Comparison of ENCODE assay signal across 12 cellular contexts in genomic region chr2:27495840-27496356, GRCh38. TPM values are rescaled to one million over a fixed set of nuclear protein-coding genes. Genes with fewer than 3 reads are reported as not detected.
A peak's percentile ranks its signal among the peaks of the same experiment; 100 is the strongest.
DNase-seq lines count a peak whose midpoint lies in the region; ATAC-seq, FAIRE-seq and TF ChIP-seq lines count a peak whose summit lies in the region.
"Had no signal": no experiment of that assay in that cellular context is flagged by ENCODE, and none has a peak within 500 bp of the region (broad histone marks: within the 10 kb centered on the region; RNA-seq: fewer than 3 reads in every experiment).

No MANE protein-coding gene starts in this region.

- no peak overlapping the region for H3K23ac ChIP-seq in mesenchymal stem cell (ENCODE audit: low read length in 2 of 2)

- TF ChIP-seq CTCF in A549 (IDR thresholded peaks at IDR 0.05) (no peak), astrocyte (IDR thresholded peaks at IDR 0.05; ENCODE audit: insufficient read depth, low read depth, low read length) (no peak), BE2C (IDR thresholded peaks at IDR 0.05; ENCODE audit: low read depth, low read length) (no peak)

- WGBS in A549 (ENCODE audit: missing lambda C conversion rate) = 83% methylated on average over 4 of the region's 4 CpGs
- WGBS in GM23248 (ENCODE audit: low coverage in 1 of 2, low lambda C conversion rate in 2 of 2, missing lambda C conversion rate in 2 of 2), 2 experiments = 59 to 60% methylated on average over 4 of the region's 4 CpGs
- 72% methylated on average over 3 of the region's 4 CpGs for WGBS in mesenchymal stem cell

- TF ChIP-seq EP300 in A549 (IDR thresholded peaks at IDR 0.05) = no peak

- no peaks in the 10 kb centered on the region for H3K9me2 ChIP-seq in GM23248 (ENCODE audit: insufficient read depth)

- no peak for TF ChIP-seq RAD21 in A549 (conservative IDR thresholded peaks at IDR 0.05 in 1 of 2, IDR thresholded peaks at IDR 0.05 in 1 of 2)

- H3F3A ChIP-seq in GM23248 (ENCODE audit: insufficient read depth) = no peaks in the 10 kb centered on the region

- H3K27me3 Mint-ChIP-seq in astrocyte (ENCODE audit: low read depth, unreplicated experiment) = peaks cover 23% of the 10 kb centered on the region

- H3K9me3 Mint-ChIP-seq in astrocyte (ENCODE audit: unreplicated experiment) = peaks cover 4% of the 10 kb centered on the region
- H3K9me3 Mint-ChIP-seq: activated naive CD8-positive, alpha-beta T cell treated with anti-CD3 and anti-CD28 coated beads, Interleukin-2, amount 10 ng/mL, durations not matched to agents 7 days and 5 days had no signal

- H3K79me1 ChIP-seq in mesenchymal stem cell (replicated peaks; ENCODE audit: low read length, poor library complexity, severe bottlenecking) = peaks cover 6% of the 10 kb centered on the region

- no peak for TF ChIP-seq POLR2A in A549 (IDR thresholded peaks at IDR 0.05; ENCODE audit: low read length)

- H3K36me3 ChIP-seq in GM23248 (ENCODE audit: low read depth) (no peaks in the 10 kb centered on the region), astrocyte (ENCODE audit: insufficient read depth, low read length) (no peaks in the 10 kb centered on the region), mesenchymal stem cell (ENCODE audit: control insufficient read depth in 1 of 2, insufficient read depth in 2 of 2, low read depth in 1 of 2, low read length in 2 of 2) (peaks cover 4 to 22% of the 10 kb centered on the region in 2 experiments), BE2C (no peaks in the 10 kb centered on the region)
- H3K36me3 ChIP-seq: vagina had no signal

- no peak overlapping the region for H3K27ac Mint-ChIP-seq in astrocyte (ENCODE audit: unreplicated experiment)
- H3K27ac Mint-ChIP-seq: activated naive CD8-positive, alpha-beta T cell treated with anti-CD3 and anti-CD28 coated beads, Interleukin-2, amount 10 ng/mL, durations not matched to agents 7 days and 5 days had no signal

- POLR2A ChIA-PET in A549 (lab: Yijun Ruan, JAX) = no interaction called here

- H2BK5ac ChIP-seq in mesenchymal stem cell (ENCODE audit: low read depth, low read length, poor library complexity, severe bottlenecking) = no peak overlapping the region

- H2BK12ac ChIP-seq in mesenchymal stem cell (ENCODE audit: low read length in 2 of 2) = no peak overlapping the region

- H4K20me1 ChIP-seq in GM23248 (ENCODE audit: insufficient read depth) = no peaks in the 10 kb centered on the region
- H4K20me1 ChIP-seq in astrocyte (ENCODE audit: insufficient read depth, low read length) = no peaks in the 10 kb centered on the region

- H2BK120ac ChIP-seq in mesenchymal stem cell (ENCODE audit: low read depth, low read length) = no peak overlapping the region

- DNase-seq in A549 (ENCODE audit: low read depth in 1 of 2, low spot score in 1 of 2) (no peak), GM23248 (no peak), astrocyte (ENCODE audit: low read depth) (no peak), mesenchymal stem cell (no peak), NCI-H1436 treated with DMSO at 0.1 percent for 48 hours (lab: John Stamatoyannopoulos, UW) (no peak), BE2C (no peak), NCI-H226 (no peak)
- DNase-seq: NCI-H446 treated with DMSO at 0.1 percent for 48 hours had no signal

- H3K4me1 Mint-ChIP-seq in astrocyte (ENCODE audit: low read depth, unreplicated experiment) = no peaks in the 10 kb centered on the region

- CTCF ChIA-PET in A549 (lab: Yijun Ruan, JAX) = interaction anchor here (0.9 kb wide), 1 partner anchor 23 kb away, joined by 3 read pairs; no protein-coding TSS in a partner anchor

- no peak overlapping the region for H3K9ac ChIP-seq in GM23248
- no peak overlapping the region for H3K9ac ChIP-seq in astrocyte (ENCODE audit: low read length)
- H3K9ac ChIP-seq in mesenchymal stem cell (ENCODE audit: low read length) = peak overlapping the region; percentile 91

- in situ Hi-C loops in GM23248 (cut with MboI) = no loop called here

- H3K14ac ChIP-seq in mesenchymal stem cell (ENCODE audit: low read length in 2 of 2) = no peak overlapping the region

- H3K4me3 ChIP-seq in A549 (no peak overlapping the region), GM23248 (peak overlapping the region; percentile 75; the same call in 1 of the 2 replicates), astrocyte (ENCODE audit: insufficient read depth, low read depth, low read length) (no peak overlapping the region), mesenchymal stem cell (ENCODE audit: insufficient read depth in 1 of 2, low read depth in 1 of 2, low read length in 2 of 2) (peak overlapping the region in 1 of 2 experiments; percentile 88), BE2C (ENCODE audit: low read depth, low read length) (no peak overlapping the region)

- H3K27me3 ChIP-seq in GM23248 (replicated peaks; ENCODE audit: insufficient read depth) (no peaks in the 10 kb centered on the region), astrocyte (ENCODE audit: insufficient read depth, low read length) (no peaks in the 10 kb centered on the region), mesenchymal stem cell (ENCODE audit: control insufficient read depth in 1 of 2, insufficient read depth in 1 of 2, low read length in 2 of 2) (peaks cover 0 to 26% of the 10 kb centered on the region in 2 experiments), BE2C (peaks cover 51% of the 10 kb centered on the region)
- H3K27me3 ChIP-seq: vagina had no signal

- no peak overlapping the region for H2AK5ac ChIP-seq in mesenchymal stem cell (ENCODE audit: low read length, severe bottlenecking)

- H3K18ac ChIP-seq in mesenchymal stem cell (ENCODE audit: low read depth in 1 of 2, low read length in 2 of 2) = no peak overlapping the region

- H3K4me1 ChIP-seq in A549 = peaks cover 14% of the 10 kb centered on the region; the same call in 1 of the 3 replicates
- peaks cover 13% of the 10 kb centered on the region for H3K4me1 ChIP-seq in GM23248 (ENCODE audit: insufficient read depth)
- H3K4me1 ChIP-seq in astrocyte (ENCODE audit: insufficient read depth, low read length) = peaks cover 9% of the 10 kb centered on the region
- H3K4me1 ChIP-seq in mesenchymal stem cell (ENCODE audit: control insufficient read depth, insufficient read depth, low read depth, low read length) = peaks cover 12% of the 10 kb centered on the region
- no peaks in the 10 kb centered on the region for H3K4me1 ChIP-seq in BE2C

- H4K91ac ChIP-seq in mesenchymal stem cell (ENCODE audit: low read length) = no peak overlapping the region

- no peak overlapping the region for H2BK15ac ChIP-seq in mesenchymal stem cell (ENCODE audit: low read depth, poor library complexity, severe bottlenecking)

- H3K36me3 Mint-ChIP-seq in astrocyte (ENCODE audit: low read depth, unreplicated experiment) = peaks cover 2% of the 10 kb centered on the region
- H3K36me3 Mint-ChIP-seq: activated naive CD8-positive, alpha-beta T cell treated with anti-CD3 and anti-CD28 coated beads, Interleukin-2, amount 10 ng/mL, durations not matched to agents 7 days and 5 days had no signal

- no peaks in the 10 kb centered on the region for H3K9me3 ChIP-seq in A549
- H3K9me3 ChIP-seq in GM23248 (ENCODE audit: low read depth) = no peaks in the 10 kb centered on the region
- H3K9me3 ChIP-seq in astrocyte (ENCODE audit: insufficient read depth, low read depth, low read length) = no peaks in the 10 kb centered on the region
- H3K9me3 ChIP-seq in mesenchymal stem cell (ENCODE audit: control insufficient read depth, low read length) = no peaks in the 10 kb centered on the region
- no peaks in the 10 kb centered on the region for H3K9me3 ChIP-seq in BE2C
- H3K9me3 ChIP-seq: vagina had no signal

- ATAC-seq in A549 (no peak), GM21529 (IDR thresholded peaks at IDR 0.05; ENCODE audit: unreplicated experiment) (no peak)

- no peak overlapping the region for H3K27ac ChIP-seq in A549
- no peak overlapping the region for H3K27ac ChIP-seq in GM23248
- H3K27ac ChIP-seq in astrocyte (ENCODE audit: low read depth, low read length) = no peak overlapping the region
- H3K27ac ChIP-seq in mesenchymal stem cell (ENCODE audit: low read length, poor library complexity, severe bottlenecking) = no peak overlapping the region

- no peak overlapping the region for H4K8ac ChIP-seq in mesenchymal stem cell (ENCODE audit: low read length)

- FAIRE-seq in A549 (lab: Jason Lieb, UNC) (no peak), astrocyte (lab: Jason Lieb, UNC) (no peak)

- peak overlapping the region; percentile 97 for H3K4me2 ChIP-seq in A549
- peak overlapping the region; percentile 77 for H3K4me2 ChIP-seq in GM23248 (ENCODE audit: unreplicated experiment)
- peak overlapping the region; percentile 96 for H3K4me2 ChIP-seq in astrocyte (ENCODE audit: low read length)
- H3K4me2 ChIP-seq in mesenchymal stem cell (ENCODE audit: low read length, poor library complexity, severe bottlenecking) = no peak overlapping the region

- H3K79me2 ChIP-seq in GM23248 (ENCODE audit: insufficient read depth) (no peaks in the 10 kb centered on the region), astrocyte (ENCODE audit: insufficient read depth, low read length) (no peaks in the 10 kb centered on the region)

- H3K4me3 Mint-ChIP-seq in astrocyte (ENCODE audit: unreplicated experiment) = peak overlapping the region; percentile 84

- H3K4ac ChIP-seq in mesenchymal stem cell (ENCODE audit: low read depth in 1 of 2, low read length in 2 of 2) = no peak overlapping the region

- H2AFZ ChIP-seq in GM23248 (peak overlapping the region; percentile 91; the same call in 1 of the 2 replicates), astrocyte (ENCODE audit: low read depth, low read length) (no peak overlapping the region), mesenchymal stem cell (ENCODE audit: low read depth, low read length) (no peak overlapping the region)

RNA-seq across cellular contexts. Expression of gene GCKR, which starts 0.7 kb away (rescaled TPM):
- polyA plus RNA-seq in A549 (2011; rRNA removed) (0.48 and 0.65 TPM in 2 replicates), A549 (2017; fragmentation: RNase III; extraction: RNeasy Plus Mini Kit Qiagen cat#74134 plus additional on column Dnase treatment) (0.10 to 0.30 TPM (median 0.25 TPM) in 3 replicates), GM23248 (2016; fragmentation: Nextera tagmentation; extraction: Ambion mirVana) (0.59 and 0.71 TPM in 2 replicates)
- 0.22 and 0.29 TPM in 2 replicates for polyA plus RNA-seq in A549 (2012; cell fraction: cytosol; rRNA removed)
- polyA plus RNA-seq in A549 (2012; cell fraction: nucleus; rRNA removed) = 0.96 and 1.9 TPM in 2 replicates
- 0.62 and 0.68 TPM in 2 replicates for polyA minus RNA-seq in A549 (2011; rRNA and poly(A)+ RNA removed)
- total RNA-seq in GM23248 (2014; rRNA removed; shearing (Covaris generic)) = 0.11 TPM in 1 of 2 replicates, not detected in the other
- not detected in 2 replicates for total RNA-seq in astrocyte
- not detected for polyA plus RNA-seq in mesenchymal stem cell (2013, experiment 1 of 2)
- not detected for polyA plus RNA-seq in mesenchymal stem cell (2013, experiment 2 of 2)
- polyA plus RNA-seq in BE2C (2012; ENCODE audit: insufficient read depth, insufficient read length, low read depth) = not detected
- total RNA-seq: activated naive CD8-positive, alpha-beta T cell treated with anti-CD3 and anti-CD28 coated beads, Interleukin-2, amount 10 ng/mL, durations not matched to agents 7 days and 5 days; RPMI7951 had no signal

RNA-seq across cellular contexts. Expression of gene FNDC4, which starts 0.9 kb away (rescaled TPM):
- 1.5 TPM in 2 replicates for polyA plus RNA-seq in A549 (2011; rRNA removed)
- polyA plus RNA-seq in A549 (2012; cell fraction: cytosol; rRNA removed) = 1.6 and 2.3 TPM in 2 replicates
- polyA plus RNA-seq in A549 (2012; cell fraction: nucleus; rRNA removed) = 2.5 and 2.6 TPM in 2 replicates
- polyA plus RNA-seq in A549 (2017; fragmentation: RNase III; extraction: RNeasy Plus Mini Kit Qiagen cat#74134 plus additional on column Dnase treatment) = 1.6 to 2.3 TPM (median 1.8 TPM) in 3 replicates
- polyA minus RNA-seq in A549 (2011; rRNA and poly(A)+ RNA removed) = 1.2 and 1.5 TPM in 2 replicates
- 24.2 and 31.2 TPM in 2 replicates for total RNA-seq in GM23248 (2014; rRNA removed; shearing (Covaris generic))
- polyA plus RNA-seq in GM23248 (2016; fragmentation: Nextera tagmentation; extraction: Ambion mirVana) = 18.2 and 20.2 TPM in 2 replicates
- 6.9 and 7.3 TPM in 2 replicates for total RNA-seq in astrocyte
- 3.7 TPM for polyA plus RNA-seq in mesenchymal stem cell (2013, experiment 1 of 2)
- polyA plus RNA-seq in mesenchymal stem cell (2013, experiment 2 of 2) = 3.2 TPM
- polyA plus RNA-seq in BE2C (2012; ENCODE audit: insufficient read depth, insufficient read length, low read depth) = not detected
- total RNA-seq: activated naive CD8-positive, alpha-beta T cell treated with anti-CD3 and anti-CD28 coated beads, Interleukin-2, amount 10 ng/mL, durations not matched to agents 7 days and 5 days had no signal

RNA-seq across cellular contexts. Expression of gene IFT172, which starts 6.4 kb away (rescaled TPM):
- polyA plus RNA-seq in A549 (2011; rRNA removed) (21.6 and 24.1 TPM in 2 replicates), A549 (2017; fragmentation: RNase III; extraction: RNeasy Plus Mini Kit Qiagen cat#74134 plus additional on column Dnase treatment) (12.9 to 16.3 TPM (median 14.0 TPM) in 3 replicates), GM23248 (2016; fragmentation: Nextera tagmentation; extraction: Ambion mirVana) (8.1 and 8.6 TPM in 2 replicates)
- polyA plus RNA-seq in A549 (2012; cell fraction: cytosol; rRNA removed) = 15.4 and 18.6 TPM in 2 replicates
- polyA plus RNA-seq in A549 (2012; cell fraction: nucleus; rRNA removed) = 58.5 and 61.9 TPM in 2 replicates
- polyA minus RNA-seq in A549 (2011; rRNA and poly(A)+ RNA removed) = 36.7 and 42.2 TPM in 2 replicates
- total RNA-seq in GM23248 (2014; rRNA removed; shearing (Covaris generic)) = 9.9 and 19.9 TPM in 2 replicates
- total RNA-seq in astrocyte = 15.4 and 17.6 TPM in 2 replicates
- polyA plus RNA-seq in mesenchymal stem cell (2013, experiment 1 of 2) = 6.4 TPM
- 5.7 TPM for polyA plus RNA-seq in mesenchymal stem cell (2013, experiment 2 of 2)
- polyA plus RNA-seq in BE2C (2012; ENCODE audit: insufficient read depth, insufficient read length, low read depth) = 34.7 TPM

RNA-seq across cellular contexts. Expression of gene KRTCAP3, which starts 53.7 kb away (rescaled TPM):
- polyA plus RNA-seq in A549 (2011; rRNA removed) (1.2 and 1.3 TPM in 2 replicates), A549 (2017; fragmentation: RNase III; extraction: RNeasy Plus Mini Kit Qiagen cat#74134 plus additional on column Dnase treatment) (0.68 to 0.92 TPM (median 0.79 TPM) in 3 replicates), GM23248 (2016; fragmentation: Nextera tagmentation; extraction: Ambion mirVana) (0.56 and 0.67 TPM in 2 replicates)
- 1.0 and 1.2 TPM in 2 replicates for polyA plus RNA-seq in A549 (2012; cell fraction: cytosol; rRNA removed)
- polyA plus RNA-seq in A549 (2012; cell fraction: nucleus; rRNA removed) = 7.8 and 10.5 TPM in 2 replicates
- 0.45 and 0.92 TPM in 2 replicates for polyA minus RNA-seq in A549 (2011; rRNA and poly(A)+ RNA removed)
- not detected in 2 replicates for total RNA-seq in GM23248 (2014; rRNA removed; shearing (Covaris generic))
- 1.4 and 1.9 TPM in 2 replicates for total RNA-seq in astrocyte
- polyA plus RNA-seq in mesenchymal stem cell (2013, experiment 1 of 2) = 0.46 TPM
- polyA plus RNA-seq in mesenchymal stem cell (2013, experiment 2 of 2) = 0.78 TPM
- polyA plus RNA-seq in BE2C (2012; ENCODE audit: insufficient read depth, insufficient read length, low read depth) = 1.8 TPM
